In the genomic region with DNA sequence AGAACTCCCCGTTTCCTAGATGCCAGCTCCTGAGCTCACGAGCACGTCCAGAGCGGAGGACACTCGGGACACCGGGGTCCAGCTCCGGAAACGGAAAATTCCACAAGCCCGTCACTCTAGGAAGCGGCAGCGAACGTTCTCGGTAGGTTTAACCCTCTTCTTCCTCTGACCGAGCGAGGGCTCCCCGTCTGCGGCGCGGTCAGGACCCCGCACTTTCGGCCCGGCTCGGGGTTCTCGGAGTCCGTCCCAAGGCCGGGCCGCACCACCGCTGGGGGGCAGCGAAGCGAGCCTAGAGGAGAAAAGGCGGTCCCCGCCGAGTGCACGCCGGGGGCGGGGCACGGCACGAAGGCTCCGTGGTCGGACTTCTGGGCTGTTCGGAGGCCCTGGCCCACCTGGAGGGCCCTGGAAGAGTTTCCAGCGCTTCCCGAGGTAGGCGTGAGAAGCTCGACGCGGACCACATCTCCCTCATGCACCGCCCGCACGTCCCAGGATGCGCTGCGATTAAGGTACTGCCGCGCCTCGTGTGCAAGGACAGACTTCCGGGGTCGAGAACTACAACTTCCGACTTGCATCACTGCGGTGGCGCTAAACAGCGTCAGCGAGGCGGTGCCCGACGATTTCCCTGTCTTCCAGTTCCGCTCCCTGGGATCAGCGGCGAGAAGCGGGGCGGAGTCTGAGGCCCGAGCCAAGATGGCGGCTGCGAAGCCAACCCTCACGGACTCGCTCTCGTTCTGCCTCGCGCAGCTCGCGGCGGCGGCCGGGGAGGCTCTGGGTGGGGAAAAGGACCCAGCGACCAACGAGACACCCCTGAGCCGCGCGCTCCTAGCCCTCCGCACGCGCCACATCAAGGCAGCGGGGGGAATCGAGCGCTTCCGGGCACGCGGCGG, we compare ENCODE assay signal across 8 cellular contexts. TPM values are rescaled to one million over a fixed set of nuclear protein-coding genes. Genes with fewer than 3 reads are reported as not detected.
DNase-seq lines count a peak whose midpoint lies in the region; ATAC-seq and TF ChIP-seq lines count a peak whose summit lies in the region.

TSS of gene ARMC5 (plus strand) at position 667 of the 887 bp plus-strand sequence. CDS start at position 691, 24 bp downstream.

- TF ChIP-seq POLR2A in GM18951 (IDR thresholded peaks at IDR 0.05; ENCODE audit: extremely low read depth, insufficient read depth, insufficient read length) = peak; percentile 59

- peaks cover 29% of the 10 kb centered on the region for H3K36me3 Mint-ChIP-seq in activated B cell treated with CpG ODN at 0.5 μM for 24 hours (ENCODE audit: low read depth)

- CTCF ChIA-PET in activated B cell treated with CpG ODN at 0.5 μM for 24 hours (lab: Charles Lee) = interaction anchor here (1.0 to 1.2 kb wide), 3 partner anchors 15 to 475 kb away, joined by 3 to 4 read pairs (median 4); partner anchors contain the start of gene ZNF267

- no peaks in the 10 kb centered on the region for H3K27me3 Mint-ChIP-seq in activated B cell treated with CpG ODN at 0.5 μM for 24 hours

- no peaks in the 10 kb centered on the region for H3K9me3 Mint-ChIP-seq in activated B cell treated with CpG ODN at 0.5 μM for 24 hours

- H3K4me1 Mint-ChIP-seq in activated B cell treated with CpG ODN at 0.5 μM for 24 hours = peaks cover 50% of the 10 kb centered on the region

- ATAC-seq in HG03196 (IDR thresholded peaks at IDR 0.05; ENCODE audit: unreplicated experiment) = peak; percentile 75
- peak; percentile 75 for ATAC-seq in activated B cell treated with CpG ODN at 0.5 μM for 24 hours (ENCODE audit: low read depth)

- H3K27ac ChIP-seq in caudate nucleus (ENCODE audit: low read depth, low read length) = peak within 1 kb of the TSS; percentile 99

- POLR2A ChIA-PET in activated B cell treated with CpG ODN at 0.5 μM for 24 hours (lab: Charles Lee) = interaction anchor here (0.5 to 3.7 kb wide), 40 partner anchors 10 to 809 kb away, joined by 3 to 35 read pairs (median 4); partner anchors contain the start of genes CTF1, FUS, KAT8 and PHKG2

- peak within 1 kb of the TSS; percentile 98 for H3K27ac Mint-ChIP-seq in activated B cell treated with CpG ODN at 0.5 μM for 24 hours

- intact Hi-C loops in activated B cell treated with CpG ODN at 0.5 μM for 24 hours (cut with micrococcal nuclease) = loop anchor here (1.0 to 5.0 kb wide), 14 partner anchors 16 to 584 kb away; partner anchors contain the start of genes FUS, KAT8, RUSF1 and SETD1A

- TF ChIP-seq CTCF in AG09319 (IDR thresholded peaks at IDR 0.05; ENCODE audit: low read depth, low read length) (peak; percentile 63), activated B cell treated with CpG ODN at 0.5 μM for 24 hours (IDR thresholded peaks at IDR 0.05) (no peak)

- in situ Hi-C loops in GM18951 (cut with MboI; ENCODE audit: low sequenced_read_pairs, unreplicated experiment) = loop anchor here (25.0 kb wide), 1 partner anchor 403 kb away; the partner anchor contains the start of gene ZNF267

- DNase-seq in AG09319 (ENCODE audit: extremely low read depth, low read depth) (peak; percentile 97), NCI-H226 (peak; percentile 98), activated B cell treated with CpG ODN at 0.5 μM for 24 hours (peak; percentile 93), caudate nucleus (lab: John Stamatoyannopoulos, UW) (peak; percentile 56 to 99 (median 96)), inferior parietal cortex (ENCODE audit: extremely low spot score) (peak; percentile 98)
- peak; percentile 95 to 96 for DNase-seq in stimulated activated CD4-positive, alpha-beta T cell treated with anti-CD3 and anti-CD28 coated beads, Interleukin-12 subunit alpha, Interleukin-12 subunit beta, amount 100 ng/mL, for 24 hours (ENCODE audit: low read depth in 2 of 2)

- peak within 1 kb of the TSS; percentile 91 for H3K4me3 Mint-ChIP-seq in activated B cell treated with CpG ODN at 0.5 μM for 24 hours

RNA-seq across cellular contexts. Expression of gene ARMC5, which starts in this region (rescaled TPM):
- total RNA-seq in activated B cell treated with CpG ODN at 0.5 μM for 24 hours = 10.9 TPM in 2 replicates

Comparison
In these comparisons a context has a peak if more than half of its experiments do, and no peak if none do; other contexts are left out.
1. Peak in every context shown above with its lines: DNase-seq, ATAC-seq and H3K27ac ChIP-seq.